Comparison of ENCODE assay signal across 14 cellular contexts in genomic region chr3:129665024-129665768, GRCh38. TPM values are rescaled to one million over a fixed set of nuclear protein-coding genes. Genes with fewer than 3 reads are reported as not detected.
A peak's percentile ranks its signal among the peaks of the same experiment; 100 is the strongest.
DNase-seq lines count a peak whose midpoint lies in the region; ATAC-seq and TF ChIP-seq lines count a peak whose summit lies in the region.
"Had no signal": no experiment of that assay in that cellular context is flagged by ENCODE, and none has a peak within 500 bp of the region (broad histone marks: within the 10 kb centered on the region; RNA-seq: fewer than 3 reads in every experiment).

No MANE protein-coding gene starts in this region.

- H3K36me3 ChIP-seq in HUES48 (ENCODE audit: control insufficient read depth, insufficient read depth, low read length) (peaks cover 8% of the 10 kb centered on the region), thyroid gland (no peaks in the 10 kb centered on the region)

- no peak overlapping the region for H3K4me3 ChIP-seq in HUES48 (ENCODE audit: low read depth, low read length)
- H3K4me3 ChIP-seq in thyroid gland (replicated peaks in 1 of 3): no peak overlapping the region

- no peak overlapping the region for H3K9ac ChIP-seq in HUES48 (ENCODE audit: low read depth, low read length)

- H3K27me3 ChIP-seq in HUES48 (ENCODE audit: control insufficient read depth, insufficient read depth, low read length) (no peaks in the 10 kb centered on the region), thyroid gland (no peaks in the 10 kb centered on the region)

- intact Hi-C loops in MCF 10A (cut with micrococcal nuclease) (no loop called here), thyroid gland (cut with DNase I) (no loop called here)

- H3K27ac ChIP-seq in HUES48 (ENCODE audit: low read depth, low read length) (peak overlapping the region; percentile 58), thyroid gland (no peak overlapping the region)

- 92 to 94% methylated on average over 3 of the region's 3 CpGs for WGBS in thyroid gland, 2 donors

- H3K27me3 Mint-ChIP-seq in MCF 10A (ENCODE audit: insufficient read depth, unreplicated experiment): no peaks in the 10 kb centered on the region
- H3K27me3 Mint-ChIP-seq: activated CD8-positive, alpha-beta T cell treated with anti-CD3 and anti-CD28 coated beads for 36 hours; CD4-positive, CD25-positive, alpha-beta regulatory T cell; stimulated activated naive CD8-positive, alpha-beta T cell treated with anti-CD3 and anti-CD28 coated beads, Interleukin-15, amount 100 ng/mL, for 72 hours had no signal

- H3K4me1 ChIP-seq in HUES48 (ENCODE audit: control insufficient read depth, insufficient read depth, low read length): peaks cover 21% of the 10 kb centered on the region; the same call in 1 of the 2 replicates
- H3K4me1 ChIP-seq in thyroid gland: peaks cover 14 to 31% of the 10 kb centered on the region in 2 donors

- CTCF ChIA-PET in MCF 10A (lab: Yijun Ruan, JAX): interaction anchor here (0.6 to 2.1 kb wide), 12 partner anchors 11 to 448 kb away, joined by 3 to 7 read pairs (median 4); no protein-coding TSS in a partner anchor

- H3K27ac Mint-ChIP-seq in MCF 10A (ENCODE audit: low read depth, unreplicated experiment): peak overlapping the region; percentile 68
- H3K27ac Mint-ChIP-seq: activated CD8-positive, alpha-beta T cell treated with anti-CD3 and anti-CD28 coated beads for 36 hours; stimulated activated naive CD8-positive, alpha-beta T cell treated with anti-CD3 and anti-CD28 coated beads, Interleukin-15, amount 100 ng/mL, for 72 hours; T-helper 1 cell treated with Interleukin-12 subunit alpha and Interleukin-12 subunit beta and Interleukin-4 antibody, amounts not matched to agents 30 μg/mL and 1 μg/mL, for 36 hours had no signal

- no peak overlapping the region for H3K4me3 Mint-ChIP-seq in MCF 10A (ENCODE audit: unreplicated experiment)
- H3K4me3 Mint-ChIP-seq: activated CD8-positive, alpha-beta T cell treated with anti-CD3 and anti-CD28 coated beads for 36 hours; CD4-positive, CD25-positive, alpha-beta regulatory T cell; stimulated activated naive CD8-positive, alpha-beta T cell treated with anti-CD3 and anti-CD28 coated beads, Interleukin-15, amount 100 ng/mL, for 72 hours; T-helper 1 cell treated with Interleukin-12 subunit alpha and Interleukin-12 subunit beta and Interleukin-4 antibody, amounts not matched to agents 30 μg/mL and 1 μg/mL, for 36 hours had no signal

- DNase-seq in AG08396 (ENCODE audit: low spot score): peak; percentile 28
- DNase-seq in MCF 10A (ENCODE audit: unreplicated experiment): peak; percentile 33
- DNase-seq in kidney tubule cell (ENCODE audit: low spot score): peak; percentile 92
- DNase-seq in UCSD-AML1 (lab: John Stamatoyannopoulos, UW; ENCODE audit: unreplicated experiment): no peak
- DNase-seq in thyroid gland: no peak
- no peak for DNase-seq in NCI-H2107 (lab: John Stamatoyannopoulos, UW)
- DNase-seq: activated CD8-positive, alpha-beta T cell treated with anti-CD3 and anti-CD28 coated beads for 36 hours; CD4-positive, CD25-positive, alpha-beta regulatory T cell; NCI-H526 treated with DMSO at 0.1 percent for 48 hours; stimulated activated CD4-positive, alpha-beta T cell treated with anti-CD3 and anti-CD28 coated beads, Interleukin-2, amount 100 ng/mL, for 48 hours; stimulated activated naive CD8-positive, alpha-beta T cell treated with anti-CD3 and anti-CD28 coated beads, Interleukin-15, amount 100 ng/mL, for 72 hours had no signal

- no peak for TF ChIP-seq CTCF in MCF 10A (IDR thresholded peaks at IDR 0.05; ENCODE audit: unreplicated experiment)
- no peak for TF ChIP-seq CTCF in thyroid gland (IDR thresholded peaks at IDR 0.05)

- no peaks in the 10 kb centered on the region for H3K9me3 ChIP-seq in HUES48 (ENCODE audit: control insufficient read depth, insufficient read depth, low read length)
- no peaks in the 10 kb centered on the region for H3K9me3 ChIP-seq in thyroid gland

- no peaks in the 10 kb centered on the region for H3K9me3 Mint-ChIP-seq in MCF 10A (ENCODE audit: unreplicated experiment)
- H3K9me3 Mint-ChIP-seq: activated CD8-positive, alpha-beta T cell treated with anti-CD3 and anti-CD28 coated beads for 36 hours; CD4-positive, CD25-positive, alpha-beta regulatory T cell; stimulated activated naive CD8-positive, alpha-beta T cell treated with anti-CD3 and anti-CD28 coated beads, Interleukin-15, amount 100 ng/mL, for 72 hours; T-helper 1 cell treated with Interleukin-12 subunit alpha and Interleukin-12 subunit beta and Interleukin-4 antibody, amounts not matched to agents 30 μg/mL and 1 μg/mL, for 36 hours had no signal

- peaks cover 25% of the 10 kb centered on the region for H3K4me1 Mint-ChIP-seq in MCF 10A (ENCODE audit: insufficient read depth, unreplicated experiment)

- peaks cover 14% of the 10 kb centered on the region for H3K36me3 Mint-ChIP-seq in MCF 10A (ENCODE audit: insufficient read depth, unreplicated experiment)

- no peak for ATAC-seq in GM18861 (IDR thresholded peaks at IDR 0.05; ENCODE audit: unreplicated experiment)
- ATAC-seq: activated CD8-positive, alpha-beta T cell treated with anti-CD3 and anti-CD28 coated beads for 36 hours; stimulated activated naive CD8-positive, alpha-beta T cell treated with anti-CD3 and anti-CD28 coated beads, Interleukin-15, amount 100 ng/mL, for 72 hours had no signal

- no peak for TF ChIP-seq POLR2A in thyroid gland (IDR thresholded peaks at IDR 0.05)

- POLR2A ChIA-PET in MCF 10A (lab: Yijun Ruan, JAX): interaction anchor here (0.8 to 3.6 kb wide), 9 partner anchors 9 to 130 kb away, joined by 3 to 16 read pairs (median 6); no protein-coding TSS in a partner anchor

- no TSS peak for BruUV-seq in MCF 10A (replicated peaks; lab: Mats Ljungman, UMichigan)

RNA-seq across cellular contexts. Expression of gene PLXND1, which starts 58.7 kb away (rescaled TPM):
- total RNA-seq in MCF 10A (2022) (5.6 and 6.2 TPM in 2 replicates), thyroid gland (10 to 100 TPM; 50.7 to 69.8 (median 60.8) TPM)

Comparison
In these comparisons a context has a peak if more than half of its experiments do, and no peak if none do; other contexts are left out.
1. DNase-seq: peak in AG08396 (single experiment), MCF 10A (single experiment) and kidney tubule cell (single experiment); none in UCSD-AML1 (single experiment), thyroid gland (0 of 2) and NCI-H2107 (single experiment).